ENCODE assay signal across 9 cellular contexts in the genomic region with DNA sequence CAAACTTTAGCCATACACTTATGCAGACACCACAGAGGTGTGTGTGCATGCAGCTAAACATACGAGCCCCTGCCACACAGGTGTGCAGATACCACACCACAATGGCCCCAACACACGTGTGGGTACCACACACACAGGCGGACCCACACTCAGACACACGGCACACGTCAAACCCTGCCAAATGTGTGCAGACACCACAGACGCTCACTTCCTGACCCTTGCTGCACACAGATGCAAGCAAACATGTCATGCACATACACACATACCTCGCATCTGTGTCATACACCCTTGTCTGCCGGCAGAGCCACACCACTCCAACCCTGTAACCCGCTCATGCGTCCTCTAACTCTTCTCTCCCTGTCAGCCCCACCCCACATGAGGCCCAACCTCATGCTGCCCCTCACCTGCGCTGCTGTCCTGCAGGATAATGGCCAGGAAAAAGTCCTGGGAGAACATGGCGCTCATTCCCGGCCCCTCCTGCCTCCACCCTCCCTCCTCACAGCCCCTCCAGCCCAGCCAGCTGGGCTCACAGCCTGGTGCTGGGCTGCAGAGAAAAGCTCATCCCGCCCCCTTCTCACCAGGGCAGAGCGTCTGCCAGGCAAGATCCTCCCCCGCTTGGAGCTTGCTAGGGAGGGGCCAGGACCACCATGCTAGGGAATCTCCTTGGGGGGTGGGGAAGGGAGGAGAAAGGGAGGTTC. TPM values are rescaled to one million over a fixed set of nuclear protein-coding genes. Genes with fewer than 3 reads are reported as not detected.
DNase-seq lines count a peak whose midpoint lies in the region; ATAC-seq, FAIRE-seq and TF ChIP-seq lines count a peak whose summit lies in the region.
"Had no signal": no experiment of that assay in that cellular context is flagged by ENCODE, and none has a peak within 500 bp of the region (broad histone marks: within the 10 kb centered on the region; RNA-seq: fewer than 3 reads in every experiment).

No MANE protein-coding gene starts in this region.

- no peak overlapping the region for H3K27ac ChIP-seq in A549
- no peak overlapping the region for H3K27ac ChIP-seq in iPS-18a (ENCODE audit: low read length)
- H3K27ac ChIP-seq in tibial artery = no peak overlapping the region

- no peaks in the 10 kb centered on the region for H3K9me3 Mint-ChIP-seq in activated naive CD4-positive, alpha-beta T cell treated with anti-CD3 and anti-CD28 coated beads, Interleukin-2, amount 50 U/mL, for 24 hours
- no peaks in the 10 kb centered on the region for H3K9me3 Mint-ChIP-seq in stimulated activated naive B cell treated with anti-CD40 and anti-IgM and Interleukin-4, amounts not matched to agents 10 μg/mL and 1 μg/mL and 100 μg/mL, for 72 hours

- no peak for TF ChIP-seq RAD21 in A549 (conservative IDR thresholded peaks at IDR 0.05 in 1 of 2, IDR thresholded peaks at IDR 0.05 in 1 of 2)

- FAIRE-seq in A549 (lab: Jason Lieb, UNC) = no peak

- in situ Hi-C loops in GM13977 (cut with MboI; ENCODE audit: low pct_unique_long_range_greater_than_20kb, low sequenced_read_pairs, unreplicated experiment) = no loop called here

- H3K27ac Mint-ChIP-seq in activated naive CD4-positive, alpha-beta T cell treated with anti-CD3 and anti-CD28 coated beads, Interleukin-2, amount 50 U/mL, for 24 hours = peak overlapping the region; percentile 77
- no peak overlapping the region for H3K27ac Mint-ChIP-seq in stimulated activated naive B cell treated with anti-CD40 and anti-IgM and Interleukin-4, amounts not matched to agents 10 μg/mL and 1 μg/mL and 100 μg/mL, for 72 hours

- no peak for TF ChIP-seq EP300 in A549 (IDR thresholded peaks at IDR 0.05)

- H3K36me3 ChIP-seq in iPS-18a (ENCODE audit: control insufficient read depth, low read depth, low read length) = no peaks in the 10 kb centered on the region
- peaks cover 24 to 59% (median 34%) of the 10 kb centered on the region in 3 donors for H3K36me3 ChIP-seq in tibial artery

- intact Hi-C loops in tibial artery (cut with DNase I; ENCODE audit: low total_unique reads) = no loop called here

- H3K9me3 ChIP-seq in A549 (no peaks in the 10 kb centered on the region), iPS-18a (ENCODE audit: control insufficient read depth, low read depth, low read length) (no peaks in the 10 kb centered on the region), tibial artery (no peaks in the 10 kb centered on the region)

- no peak overlapping the region for H3K4me2 ChIP-seq in A549

- no peak overlapping the region for H3K9ac ChIP-seq in iPS-18a (ENCODE audit: low read length)

- TF ChIP-seq POLR2A in A549 (IDR thresholded peaks at IDR 0.05; ENCODE audit: low read length) (no peak), erythroblast (IDR thresholded peaks at IDR 0.05; ENCODE audit: low read length) (no peak)

- peaks cover 84% of the 10 kb centered on the region for H3K4me1 Mint-ChIP-seq in activated naive CD4-positive, alpha-beta T cell treated with anti-CD3 and anti-CD28 coated beads, Interleukin-2, amount 50 U/mL, for 24 hours
- peaks cover 42 to 61% of the 10 kb centered on the region in 2 donors for H3K4me1 Mint-ChIP-seq in stimulated activated naive B cell treated with anti-CD40 and anti-IgM and Interleukin-4, amounts not matched to agents 10 μg/mL and 1 μg/mL and 100 μg/mL, for 72 hours

- POLR2A ChIA-PET in A549 (lab: Yijun Ruan, JAX) = no interaction called here

- peak overlapping the region; percentile 64 for H3K4me3 Mint-ChIP-seq in activated naive CD4-positive, alpha-beta T cell treated with anti-CD3 and anti-CD28 coated beads, Interleukin-2, amount 50 U/mL, for 24 hours
- H3K4me3 Mint-ChIP-seq in stimulated activated naive B cell treated with anti-CD40 and anti-IgM and Interleukin-4, amounts not matched to agents 10 μg/mL and 1 μg/mL and 100 μg/mL, for 72 hours = no peak overlapping the region

- CTCF ChIA-PET in A549 (lab: Yijun Ruan, JAX) = interaction anchor here (1.0 to 2.8 kb wide), 7 partner anchors 14 to 72 kb away, joined by 3 to 9 read pairs (median 4); partner anchors contain the start of gene SMPD1

- H3K27me3 ChIP-seq in iPS-18a (ENCODE audit: control insufficient read depth, insufficient read depth, low read length) = no peaks in the 10 kb centered on the region
- no peaks in the 10 kb centered on the region for H3K27me3 ChIP-seq in tibial artery

- DNase-seq in A549 (ENCODE audit: low read depth in 1 of 2, low spot score in 1 of 2) = no peak
- peak; percentile 56 for DNase-seq in ELR (ENCODE audit: low read depth)
- no peak for DNase-seq in stimulated activated naive B cell treated with anti-CD40 and anti-IgM and Interleukin-4, amounts not matched to agents 10 μg/mL and 1 μg/mL and 100 μg/mL, for 72 hours
- no peak for DNase-seq in tibial artery
- DNase-seq in erythroblast (lab: John Stamatoyannopoulos, UW) = no peak
- no peak for DNase-seq in GM13977 (ENCODE audit: low spot score)
- DNase-seq: NCI-H510A treated with DMSO at 0.1 percent for 48 hours had no signal

- peaks cover 5% of the 10 kb centered on the region for H3K36me3 Mint-ChIP-seq in activated naive CD4-positive, alpha-beta T cell treated with anti-CD3 and anti-CD28 coated beads, Interleukin-2, amount 50 U/mL, for 24 hours
- peaks cover 1 to 5% of the 10 kb centered on the region in 2 donors for H3K36me3 Mint-ChIP-seq in stimulated activated naive B cell treated with anti-CD40 and anti-IgM and Interleukin-4, amounts not matched to agents 10 μg/mL and 1 μg/mL and 100 μg/mL, for 72 hours

- H3K4me1 ChIP-seq in A549 (no peaks in the 10 kb centered on the region), iPS-18a (ENCODE audit: control insufficient read depth, low read depth, low read length) (no peaks in the 10 kb centered on the region), tibial artery (peaks cover 0 to 11% (median 3%) of the 10 kb centered on the region in 4 donors)

- no peak overlapping the region for H3K4me3 ChIP-seq in A549
- H3K4me3 ChIP-seq in iPS-18a (ENCODE audit: low read length) = peak overlapping the region; percentile 7
- H3K4me3 ChIP-seq in tibial artery = no peak overlapping the region

- 82% methylated on average over 15 of the region's 16 CpGs for WGBS in A549 (ENCODE audit: missing lambda C conversion rate)

- no peaks in the 10 kb centered on the region for H3K27me3 Mint-ChIP-seq in activated naive CD4-positive, alpha-beta T cell treated with anti-CD3 and anti-CD28 coated beads, Interleukin-2, amount 50 U/mL, for 24 hours
- no peaks in the 10 kb centered on the region for H3K27me3 Mint-ChIP-seq in stimulated activated naive B cell treated with anti-CD40 and anti-IgM and Interleukin-4, amounts not matched to agents 10 μg/mL and 1 μg/mL and 100 μg/mL, for 72 hours

- peak; percentile 22 to 29; a peak in 3 of 6 replicates for ATAC-seq in A549
- no peak for ATAC-seq in stimulated activated naive B cell treated with anti-CD40 and anti-IgM and Interleukin-4, amounts not matched to agents 10 μg/mL and 1 μg/mL and 100 μg/mL, for 72 hours (replicated peaks)

- TF ChIP-seq CTCF in A549 (IDR thresholded peaks at IDR 0.05) (no peak), tibial artery (IDR thresholded peaks at IDR 0.05) (no peak), GM13977 (IDR thresholded peaks at IDR 0.05; ENCODE audit: extremely low read depth, insufficient read depth, missing control alignments) (no peak)

TF ChIP-seq in A549, 52 proteins besides CTCF, POLR2A, EP300 and RAD21 (continues in another document):
- TF ChIP-seq POLR2AphosphoS2 (conservative IDR thresholded peaks at IDR 0.05; ENCODE audit: low read length) (no peak), GATA3 (IDR thresholded peaks at IDR 0.05; ENCODE audit: borderline replicate concordance) (no peak), ZFP36 (IDR thresholded peaks at IDR 0.05; ENCODE audit: borderline replicate concordance, partially characterized antibody) (no peak), NFE2L2 (conservative IDR thresholded peaks at IDR 0.05; ENCODE audit: low read length) (no peak), CHD4 (IDR thresholded peaks at IDR 0.05; ENCODE audit: borderline replicate concordance) (no peak)

RNA-seq across cellular contexts. Expression of gene SMPD1, which starts 14.2 kb away (rescaled TPM):
- 5.1 and 5.5 TPM in 2 replicates for polyA plus RNA-seq in A549 (2011; rRNA removed)
- 5.2 and 6.7 TPM in 2 replicates for polyA plus RNA-seq in A549 (2012; cell fraction: cytosol; rRNA removed)
- 9.4 and 10.6 TPM in 2 replicates for polyA plus RNA-seq in A549 (2012; cell fraction: nucleus; rRNA removed)
- polyA plus RNA-seq in A549 (2017; fragmentation: RNase III; extraction: RNeasy Plus Mini Kit Qiagen cat#74134 plus additional on column Dnase treatment) = 5.7 to 6.8 TPM (median 6.5 TPM) in 3 replicates
- polyA minus RNA-seq in A549 (2011; rRNA and poly(A)+ RNA removed) = 7.1 and 8.0 TPM in 2 replicates

RNA-seq across cellular contexts. Expression of gene APBB1, which starts 14.4 kb away (rescaled TPM):
- polyA plus RNA-seq in A549 (2011; rRNA removed) = 13.6 and 17.2 TPM in 2 replicates
- polyA plus RNA-seq in A549 (2012; cell fraction: cytosol; rRNA removed) = 16.9 and 19.0 TPM in 2 replicates
- polyA plus RNA-seq in A549 (2012; cell fraction: nucleus; rRNA removed) = 25.6 and 26.3 TPM in 2 replicates
- 14.4 to 18.5 TPM (median 16.4 TPM) in 3 replicates for polyA plus RNA-seq in A549 (2017; fragmentation: RNase III; extraction: RNeasy Plus Mini Kit Qiagen cat#74134 plus additional on column Dnase treatment)
- 31.3 and 32.8 TPM in 2 replicates for polyA minus RNA-seq in A549 (2011; rRNA and poly(A)+ RNA removed)

RNA-seq across cellular contexts. Expression of gene HPX, which starts 36.3 kb away (rescaled TPM):
- 0.66 and 1.5 TPM in 2 replicates for polyA plus RNA-seq in A549 (2011; rRNA removed)
- polyA plus RNA-seq in A549 (2012; cell fraction: cytosol; rRNA removed) = 0.36 and 0.44 TPM in 2 replicates
- 3.1 and 5.6 TPM in 2 replicates for polyA plus RNA-seq in A549 (2012; cell fraction: nucleus; rRNA removed)
- polyA plus RNA-seq in A549 (2017; fragmentation: RNase III; extraction: RNeasy Plus Mini Kit Qiagen cat#74134 plus additional on column Dnase treatment) = 0.35 to 0.70 TPM (median 0.57 TPM) in 3 replicates
- 2.3 and 2.6 TPM in 2 replicates for polyA minus RNA-seq in A549 (2011; rRNA and poly(A)+ RNA removed)

Comparison
In these comparisons a context has a peak if more than half of its experiments do, and no peak if none do; other contexts are left out.
1. ATAC-seq: peak in A549 (2 of 2); none in stimulated activated naive B cell treated with anti-CD40 and anti-IgM and Interleukin-4, amounts not matched to agents 10 μg/mL and 1 μg/mL and 100 μg/mL, for 72 hours (0 of 2).